ENCODE assay signal across 9 cellular contexts in the genomic region with DNA sequence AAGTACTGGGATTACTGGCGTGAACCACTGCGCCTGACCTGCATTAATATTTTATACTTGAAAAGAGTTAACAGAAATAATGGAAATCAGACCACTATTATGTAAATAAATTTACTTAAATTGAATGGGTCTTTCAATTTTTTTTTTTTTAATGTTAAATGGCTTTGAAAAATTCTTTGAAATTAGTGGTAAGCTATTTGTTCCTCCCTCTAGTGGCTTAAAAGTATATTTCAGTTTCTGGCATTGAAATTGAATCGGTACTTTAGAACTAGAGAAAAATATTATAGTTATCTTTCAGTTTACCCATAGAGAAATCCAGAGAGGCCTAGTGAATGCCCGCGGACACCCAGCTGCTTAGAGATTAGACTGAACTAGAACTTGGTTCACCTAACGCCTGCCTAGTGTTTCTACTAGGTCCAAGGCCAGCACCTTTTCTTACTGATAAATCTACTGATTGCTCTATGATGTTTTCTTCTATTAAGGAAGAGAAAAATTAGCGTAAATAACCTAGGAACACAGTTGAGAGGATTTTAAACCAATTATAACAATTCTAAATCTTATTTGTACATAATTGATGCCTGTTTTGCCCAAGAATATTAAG.
A peak's percentile ranks its signal among the peaks of the same experiment; 100 is the strongest.
DNase-seq lines count a peak whose midpoint lies in the region; ATAC-seq and TF ChIP-seq lines count a peak whose summit lies in the region.
"Had no signal": no experiment of that assay in that cellular context is flagged by ENCODE, and none has a peak within 500 bp of the region (broad histone marks: within the 10 kb centered on the region; RNA-seq: fewer than 3 reads in every experiment).

No MANE protein-coding gene starts in this region.

- peak; percentile 45 for TF ChIP-seq CTCF in brain microvascular endothelial cell (IDR thresholded peaks at IDR 0.05; ENCODE audit: low read depth, low read length, missing control alignments)
- peak; percentile 79 for TF ChIP-seq CTCF in neural crest cell (conservative IDR thresholded peaks at IDR 0.05)
- no peak for TF ChIP-seq CTCF in WERI-Rb-1 (IDR thresholded peaks at IDR 0.05; ENCODE audit: low read depth, low read length)

- H3K36me3 ChIP-seq in brain microvascular endothelial cell (replicated peaks) (no peaks in the 10 kb centered on the region), WERI-Rb-1 (peaks cover 48% of the 10 kb centered on the region)

- no peak overlapping the region for H3K27ac Mint-ChIP-seq in neural crest cell (ENCODE audit: unreplicated experiment)
- no peak overlapping the region for H3K27ac Mint-ChIP-seq in stimulated activated memory B cell treated with anti-CD40 and anti-IgM and Interleukin-4, amounts not matched to agents 10 μg/mL and 1 μg/mL and 100 μg/mL, for 72 hours
- H3K27ac Mint-ChIP-seq: activated naive CD4-positive, alpha-beta T cell treated with anti-CD3 and anti-CD28 coated beads for 36 hours had no signal

- H3K4me3 Mint-ChIP-seq in neural crest cell, result no peak overlapping the region
- no peak overlapping the region for H3K4me3 Mint-ChIP-seq in stimulated activated memory B cell treated with anti-CD40 and anti-IgM and Interleukin-4, amounts not matched to agents 10 μg/mL and 1 μg/mL and 100 μg/mL, for 72 hours
- H3K4me3 Mint-ChIP-seq: activated naive CD4-positive, alpha-beta T cell treated with anti-CD3 and anti-CD28 coated beads for 36 hours had no signal

- H3K27me3 ChIP-seq in brain microvascular endothelial cell (replicated peaks) (no peaks in the 10 kb centered on the region), WERI-Rb-1 (ENCODE audit: insufficient read depth, low read depth, severe bottlenecking) (no peaks in the 10 kb centered on the region)

- H3K9me3 ChIP-seq in WERI-Rb-1 (ENCODE audit: severe bottlenecking), result peaks cover 6% of the 10 kb centered on the region

- H3K27ac ChIP-seq in brain microvascular endothelial cell, result no peak overlapping the region
- no peak overlapping the region for H3K27ac ChIP-seq in WERI-Rb-1

- ATAC-seq in stimulated activated memory B cell treated with anti-CD40 and anti-IgM and Interleukin-4, amounts not matched to agents 10 μg/mL and 1 μg/mL and 100 μg/mL, for 72 hours, result no peak

- no peak overlapping the region for H3K4me3 ChIP-seq in brain microvascular endothelial cell (ENCODE audit: low read depth, low read length)
- H3K4me3 ChIP-seq in WERI-Rb-1 (ENCODE audit: low read depth, low read length), result no peak overlapping the region

- peaks cover 42% of the 10 kb centered on the region for H3K36me3 Mint-ChIP-seq in neural crest cell (ENCODE audit: low read depth)
- no peaks in the 10 kb centered on the region for H3K36me3 Mint-ChIP-seq in stimulated activated memory B cell treated with anti-CD40 and anti-IgM and Interleukin-4, amounts not matched to agents 10 μg/mL and 1 μg/mL and 100 μg/mL, for 72 hours

- no peaks in the 10 kb centered on the region for H3K4me1 Mint-ChIP-seq in neural crest cell
- H3K4me1 Mint-ChIP-seq in stimulated activated memory B cell treated with anti-CD40 and anti-IgM and Interleukin-4, amounts not matched to agents 10 μg/mL and 1 μg/mL and 100 μg/mL, for 72 hours, result no peaks in the 10 kb centered on the region

- in situ Hi-C loops in brain microvascular endothelial cell (cut with HindIII; ENCODE audit: low pct_ligation_motif_present, low sequenced_read_pairs), result loop anchor here (25.0 kb wide), 1 partner anchor 187 kb away; no protein-coding TSS in a partner anchor

- peaks cover 6% of the 10 kb centered on the region for H3K9me3 Mint-ChIP-seq in neural crest cell
- H3K9me3 Mint-ChIP-seq in stimulated activated memory B cell treated with anti-CD40 and anti-IgM and Interleukin-4, amounts not matched to agents 10 μg/mL and 1 μg/mL and 100 μg/mL, for 72 hours, result peaks cover 4% of the 10 kb centered on the region

- DNase-seq in ELR (ENCODE audit: low read depth), result peak; percentile 71
- DNase-seq in LHCN-M2 (ENCODE audit: low read depth), result peak; percentile 23
- no peak for DNase-seq in brain microvascular endothelial cell
- DNase-seq in neural crest cell (ENCODE audit: low read depth, low spot score), result no peak
- DNase-seq in WERI-Rb-1, result no peak
- no peak for DNase-seq in stimulated activated CD4-positive, alpha-beta T cell treated with anti-CD3 and anti-CD28 coated beads, Interleukin-4, amount 100 ng/mL, for 1 hour
- DNase-seq in GF-D8 (lab: John Stamatoyannopoulos, UW), result no peak
- DNase-seq: activated naive CD4-positive, alpha-beta T cell treated with anti-CD3 and anti-CD28 coated beads for 36 hours had no signal

- H3K27me3 Mint-ChIP-seq in neural crest cell (ENCODE audit: low read depth), result no peaks in the 10 kb centered on the region
- H3K27me3 Mint-ChIP-seq in stimulated activated memory B cell treated with anti-CD40 and anti-IgM and Interleukin-4, amounts not matched to agents 10 μg/mL and 1 μg/mL and 100 μg/mL, for 72 hours, result peaks cover 15% of the 10 kb centered on the region

Comparison
In these comparisons a context has a peak if more than half of its experiments do, and no peak if none do; other contexts are left out.
1. DNase-seq: peak in ELR (single experiment) and LHCN-M2 (single experiment); none in brain microvascular endothelial cell (single experiment), neural crest cell (single experiment), WERI-Rb-1 (single experiment), stimulated activated CD4-positive, alpha-beta T cell treated with anti-CD3 and anti-CD28 coated beads, Interleukin-4, amount 100 ng/mL, for 1 hour (single experiment) and GF-D8 (single experiment).